ENCODE assay signal across 17 cellular contexts in the genomic region with DNA sequence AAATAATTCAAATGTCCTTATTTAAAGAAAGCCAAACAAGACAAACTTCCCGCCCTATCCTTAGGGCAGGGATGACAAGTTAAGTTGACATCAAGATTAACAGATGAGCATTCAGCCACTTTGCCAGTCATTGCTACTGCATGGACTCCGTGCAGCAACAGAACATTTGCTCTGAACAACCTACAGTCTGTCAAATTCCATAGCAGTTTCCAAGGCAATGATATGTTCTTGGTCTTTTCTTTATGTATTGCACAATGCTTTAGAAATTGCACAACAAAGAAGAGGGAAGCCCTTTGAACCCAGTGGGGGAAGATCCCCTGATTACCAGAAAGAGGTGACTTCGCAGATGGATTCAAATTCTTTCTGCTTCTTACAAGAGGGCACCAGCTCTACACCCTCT.
DNase-seq lines count a peak whose midpoint lies in the region; ATAC-seq and TF ChIP-seq lines count a peak whose summit lies in the region.
"Had no signal": no experiment of that assay in that cellular context is flagged by ENCODE, and none has a peak within 500 bp of the region (broad histone marks: within the 10 kb centered on the region; RNA-seq: fewer than 3 reads in every experiment).

No MANE protein-coding gene starts in this region.

- no peak overlapping the region for H3K14ac ChIP-seq in trophoblast cell (ENCODE audit: low read length)

- peak; percentile 85 for DNase-seq in amniotic epithelial cell (ENCODE audit: low read depth)
- DNase-seq in fibroblast of the conjunctiva (ENCODE audit: low read depth): peak; percentile 10
- peak; percentile 25 to 54 for DNase-seq in trophoblast cell
- no peak for DNase-seq in NCI-H2171 (lab: John Stamatoyannopoulos, UW)
- DNase-seq in mucosa of gallbladder (ENCODE audit: low spot score): no peak
- DNase-seq in uterus: no peak
- DNase-seq: activated naive CD4-positive, alpha-beta T cell treated with Interleukin-2 at 50 U/mL for 16 hours; DMS53; H9; heart right ventricle; KG1; mucosa of descending colon; NCI-H1694 treated with DMSO at 0.1 percent for 48 hours; NCI-H510A; T-cell had no signal

- no peak overlapping the region for H3K18ac ChIP-seq in trophoblast cell (ENCODE audit: low read length)

- intact Hi-C loops in uterus (cut with DNase I; ENCODE audit: low total_unique reads): no loop called here

- no CpG with 5 or more reads among the region's 3 CpGs for WGBS in trophoblast cell (ENCODE audit: extremely low coverage, insufficient coverage, insufficient read length)

- H2BK5ac ChIP-seq in trophoblast cell (ENCODE audit: low read depth, low read length, poor library complexity): no peak overlapping the region

- no peak overlapping the region for H2BK120ac ChIP-seq in trophoblast cell (ENCODE audit: insufficient read depth, low read length, poor library complexity)

- no peak for ATAC-seq in GM21619 (IDR thresholded peaks at IDR 0.05; ENCODE audit: unreplicated experiment)
- ATAC-seq: mucosa of descending colon, T-cell had no signal

- no peaks in the 10 kb centered on the region for H3K9me3 ChIP-seq in trophoblast cell (ENCODE audit: insufficient read depth, low read depth, low read length)
- H3K9me3 ChIP-seq in uterus: no peaks in the 10 kb centered on the region
- H3K9me3 ChIP-seq: mucosa of descending colon had no signal

- H4K8ac ChIP-seq in trophoblast cell (ENCODE audit: low read depth, low read length): no peak overlapping the region

- no peak overlapping the region for H4K91ac ChIP-seq in trophoblast cell (ENCODE audit: low read depth, low read length)

- TF ChIP-seq POLR2A in uterus (IDR thresholded peaks at IDR 0.05): no peak

- H3K27ac ChIP-seq in trophoblast cell (ENCODE audit: low read depth, low read length): no peak overlapping the region
- no peak overlapping the region for H3K27ac ChIP-seq in uterus
- H3K27ac ChIP-seq: heart right ventricle had no signal

- no peak overlapping the region for H3K4ac ChIP-seq in trophoblast cell (ENCODE audit: low read depth, low read length)

- H3K79me2 ChIP-seq in trophoblast cell (ENCODE audit: control insufficient read depth, insufficient read depth, low read length, poor library complexity): no peaks in the 10 kb centered on the region

- H3K36me3 ChIP-seq in trophoblast cell (ENCODE audit: control insufficient read depth in 1 of 2, insufficient read depth in 2 of 2, low read length in 2 of 2) (no peaks in the 10 kb centered on the region), uterus (no peaks in the 10 kb centered on the region)
- H3K36me3 ChIP-seq: heart right ventricle had no signal

- no peaks in the 10 kb centered on the region for H3K27me3 ChIP-seq in trophoblast cell (ENCODE audit: insufficient read depth, low read length)
- no peaks in the 10 kb centered on the region for H3K27me3 ChIP-seq in uterus
- H3K27me3 ChIP-seq: heart right ventricle had no signal

- no peaks in the 10 kb centered on the region for H3K4me1 ChIP-seq in trophoblast cell (ENCODE audit: control insufficient read depth in 1 of 2, insufficient read depth in 2 of 2, low read length in 2 of 2)
- no peaks in the 10 kb centered on the region for H3K4me1 ChIP-seq in uterus
- H3K4me1 ChIP-seq: heart right ventricle had no signal

- no peak overlapping the region for H2AFZ ChIP-seq in trophoblast cell (ENCODE audit: insufficient read depth, low read length, poor library complexity)

- no peaks in the 10 kb centered on the region for H3K79me1 ChIP-seq in trophoblast cell (ENCODE audit: low read length)

- H2AK5ac ChIP-seq in trophoblast cell (ENCODE audit: low read length): no peak overlapping the region

- H3K4me2 ChIP-seq in trophoblast cell (ENCODE audit: low read length): no peak overlapping the region

- no peak overlapping the region for H4K12ac ChIP-seq in trophoblast cell (ENCODE audit: low read depth, low read length)

- no peak overlapping the region for H3K9ac ChIP-seq in trophoblast cell (ENCODE audit: low read length)

- TF ChIP-seq RAD21 in Ishikawa (IDR thresholded peaks at IDR 0.05; ENCODE audit: low read depth): no peak

- H3K4me3 ChIP-seq in trophoblast cell (ENCODE audit: low read depth, low read length): no peak overlapping the region
- H3K4me3 ChIP-seq in uterus: no peak overlapping the region
- H3K4me3 ChIP-seq: heart right ventricle, mucosa of descending colon had no signal

- TF ChIP-seq EP300 in Ishikawa (IDR thresholded peaks at IDR 0.05; ENCODE audit: borderline replicate concordance): no peak

- no peak for TF ChIP-seq CTCF in uterus (IDR thresholded peaks at IDR 0.05)

- H2BK12ac ChIP-seq in trophoblast cell (ENCODE audit: low read length): no peak overlapping the region

- no peak overlapping the region for H3K23ac ChIP-seq in trophoblast cell (ENCODE audit: low read length)

TF ChIP-seq in Ishikawa, 13 proteins besides CTCF, POLR2A, EP300 and RAD21:
- TF ChIP-seq FOXM1 (IDR thresholded peaks at IDR 0.05; ENCODE audit: borderline replicate concordance, low read depth): no peak
- 0 out of 2 replicates have a peak, but pooled peaks have one; percentile 24 for TF ChIP-seq CEBPB (IDR thresholded peaks at IDR 0.05)

Comparison
In these comparisons a context has a peak if more than half of its experiments do, and no peak if none do; other contexts are left out.
1. DNase-seq: peak in amniotic epithelial cell (single experiment), fibroblast of the conjunctiva (single experiment) and trophoblast cell (2 of 2); none in NCI-H2171 (single experiment), mucosa of gallbladder (single experiment) and uterus (0 of 2).